Comparison of ENCODE assay signal across 1 cellular context in genomic region chr2:197310271-197310939, GRCh38.
A peak's percentile ranks its signal among the peaks of the same experiment; 100 is the strongest.
TF ChIP-seq lines count a peak whose summit lies in the region.

ANKRD44 (minus strand) TSS chr2:197310780; CDS start chr2:197310604, 176 bp downstream.

TF ChIP-seq in HepG2, 621 proteins besides CTCF, POLR2A, EP300 and RAD21 (continued from another document):
- TF ChIP-seq XRCC5 (optimal IDR thresholded peaks at IDR 0.05; ENCODE audit: low read length) (peak; percentile 40), NFATC3 (CRISPR knock-in tag; IDR thresholded peaks at IDR 0.05) (no peak), ZNF160 (CRISPR knock-in tag; IDR thresholded peaks at IDR 0.05) (0 out of 2 replicates have a peak, but pooled peaks have one; percentile 46), NR2F1 (CRISPR knock-in tag; IDR thresholded peaks at IDR 0.05) (no peak), SNAPC2 (CRISPR knock-in tag; IDR thresholded peaks at IDR 0.05) (no peak), ARNT2 (CRISPR knock-in tag; IDR thresholded peaks at IDR 0.05; ENCODE audit: low read depth) (peak; percentile 46; the same call in 1 of the 2 replicates), FOSL2 (CRISPR knock-in tag; IDR thresholded peaks at IDR 0.05) (0 out of 2 replicates have a peak, but pooled peaks have one; percentile 6), ARID2 (CRISPR knock-in tag; IDR thresholded peaks at IDR 0.05; ENCODE audit: borderline replicate concordance) (no peak), ZNF431 (CRISPR knock-in tag; IDR thresholded peaks at IDR 0.05; ENCODE audit: borderline replicate concordance, low read depth) (no peak), PRDM4 (CRISPR knock-in tag; IDR thresholded peaks at IDR 0.05; ENCODE audit: borderline replicate concordance) (no peak)
